Comparison of ENCODE assay signal across 9 cellular contexts in genomic region chr3:40200754-40201316, GRCh38.
"Had no signal": no experiment of that assay in that cellular context is flagged by ENCODE, and none has a peak within 500 bp of the region (broad histone marks: within the 10 kb centered on the region; RNA-seq: fewer than 3 reads in every experiment).

No MANE protein-coding gene starts in this region.

- H3K27me3 ChIP-seq: hepatocyte had no signal

- H3K4me3 Mint-ChIP-seq: activated naive CD4-positive, alpha-beta T cell treated with anti-CD3 and anti-CD28 coated beads, Interleukin-2, amount 10 ng/mL, durations not matched to agents 7 days and 5 days; natural killer cell treated with Interleukin-12 subunit alpha and Interleukin-12 subunit beta and Interleukin-15 and Interleukin-18, amount 100 ng/mL, for 72 hours; stimulated activated memory B cell treated with anti-CD40 and anti-IgM and Interleukin-4, amounts not matched to agents 10 μg/mL and 1 μg/mL and 100 μg/mL, for 72 hours; T-helper 2 cell treated with Interferon-gamma antibody and Interleukin-4, amounts not matched to agents 5 μg/mL and 100 μg/mL, for 36 hours had no signal

- H3K9me3 Mint-ChIP-seq: activated naive CD4-positive, alpha-beta T cell treated with anti-CD3 and anti-CD28 coated beads, Interleukin-2, amount 10 ng/mL, durations not matched to agents 7 days and 5 days; natural killer cell treated with Interleukin-12 subunit alpha and Interleukin-12 subunit beta and Interleukin-15 and Interleukin-18, amount 100 ng/mL, for 72 hours; stimulated activated memory B cell treated with anti-CD40 and anti-IgM and Interleukin-4, amounts not matched to agents 10 μg/mL and 1 μg/mL and 100 μg/mL, for 72 hours; T-helper 2 cell treated with Interferon-gamma antibody and Interleukin-4, amounts not matched to agents 5 μg/mL and 100 μg/mL, for 36 hours had no signal

- H3K36me3 Mint-ChIP-seq: activated naive CD4-positive, alpha-beta T cell treated with anti-CD3 and anti-CD28 coated beads, Interleukin-2, amount 10 ng/mL, durations not matched to agents 7 days and 5 days; natural killer cell treated with Interleukin-12 subunit alpha and Interleukin-12 subunit beta and Interleukin-15 and Interleukin-18, amount 100 ng/mL, for 72 hours; stimulated activated memory B cell treated with anti-CD40 and anti-IgM and Interleukin-4, amounts not matched to agents 10 μg/mL and 1 μg/mL and 100 μg/mL, for 72 hours had no signal

- H3K27ac Mint-ChIP-seq: activated naive CD4-positive, alpha-beta T cell treated with anti-CD3 and anti-CD28 coated beads, Interleukin-2, amount 10 ng/mL, durations not matched to agents 7 days and 5 days; natural killer cell treated with Interleukin-12 subunit alpha and Interleukin-12 subunit beta and Interleukin-15 and Interleukin-18, amount 100 ng/mL, for 72 hours; stimulated activated memory B cell treated with anti-CD40 and anti-IgM and Interleukin-4, amounts not matched to agents 10 μg/mL and 1 μg/mL and 100 μg/mL, for 72 hours; T-helper 2 cell treated with Interferon-gamma antibody and Interleukin-4, amounts not matched to agents 5 μg/mL and 100 μg/mL, for 36 hours had no signal

- H3K4me1 Mint-ChIP-seq: stimulated activated memory B cell treated with anti-CD40 and anti-IgM and Interleukin-4, amounts not matched to agents 10 μg/mL and 1 μg/mL and 100 μg/mL, for 72 hours had no signal

- H3K27ac ChIP-seq: hepatocyte had no signal

- ATAC-seq: natural killer cell treated with Interleukin-12 subunit alpha and Interleukin-12 subunit beta and Interleukin-15 and Interleukin-18, amount 100 ng/mL, for 72 hours; stimulated activated memory B cell treated with anti-CD40 and anti-IgM and Interleukin-4, amounts not matched to agents 10 μg/mL and 1 μg/mL and 100 μg/mL, for 72 hours had no signal

- DNase-seq: activated naive CD4-positive, alpha-beta T cell treated with anti-CD3 and anti-CD28 coated beads, Interleukin-2, amount 10 ng/mL, durations not matched to agents 7 days and 5 days; erythroblast; islet precursor cell; mesendoderm; stimulated activated CD4-positive, alpha-beta T cell treated with anti-CD3 and anti-CD28 coated beads, Interleukin-2, amount 100 ng/mL, for 48 hours had no signal

- H3K27me3 Mint-ChIP-seq: activated naive CD4-positive, alpha-beta T cell treated with anti-CD3 and anti-CD28 coated beads, Interleukin-2, amount 10 ng/mL, durations not matched to agents 7 days and 5 days; stimulated activated memory B cell treated with anti-CD40 and anti-IgM and Interleukin-4, amounts not matched to agents 10 μg/mL and 1 μg/mL and 100 μg/mL, for 72 hours had no signal

- H3K4me3 ChIP-seq: hepatocyte had no signal
